In the genomic region with DNA sequence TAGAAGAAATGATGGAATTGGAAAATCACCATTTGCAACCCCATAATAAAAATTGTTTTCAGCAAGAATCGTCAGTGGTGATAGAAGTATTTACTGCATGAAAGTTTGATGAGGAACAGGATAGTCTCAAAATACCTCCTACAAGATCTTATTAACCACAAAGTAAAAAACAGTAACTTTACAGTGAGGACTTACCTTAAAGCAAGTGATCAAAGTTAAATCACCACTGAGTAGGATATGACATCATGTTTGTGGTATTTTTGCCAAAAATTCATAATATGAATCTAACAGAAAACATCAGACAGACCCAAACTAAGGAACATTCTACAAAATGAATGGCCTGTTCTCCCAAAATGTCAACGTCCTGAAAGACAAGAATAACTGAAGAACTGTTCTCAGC, we compare ENCODE assay signal across 22 cellular contexts. TPM values are rescaled to one million over a fixed set of nuclear protein-coding genes. Genes with fewer than 3 reads are reported as not detected.
A peak's percentile ranks its signal among the peaks of the same experiment; 100 is the strongest.
DNase-seq lines count a peak whose midpoint lies in the region; ATAC-seq, FAIRE-seq and TF ChIP-seq lines count a peak whose summit lies in the region.
"Had no signal": no experiment of that assay in that cellular context is flagged by ENCODE, and none has a peak within 500 bp of the region (broad histone marks: within the 10 kb centered on the region; RNA-seq: fewer than 3 reads in every experiment).

No MANE protein-coding gene starts in this region.

- peaks cover 44% of the 10 kb centered on the region for H3K36me3 ChIP-seq in CD4-positive, alpha-beta memory T cell (ENCODE audit: insufficient read depth, low read length)
- peaks cover 68% of the 10 kb centered on the region for H3K36me3 ChIP-seq in K562 (ENCODE audit: control insufficient read depth, insufficient read depth, low read length)

- no peak overlapping the region for H2AFZ ChIP-seq in K562 (ENCODE audit: low read depth, low read length)

- DNase-seq in activated CD4-positive, alpha-beta T cell treated with anti-CD3 and anti-CD28 coated beads for 36 hours, result no peak
- DNase-seq in activated CD4-positive, alpha-beta T cell treated with anti-CD3 and anti-CD28 coated beads for 48 hours, result no peak
- DNase-seq in CD4-positive, alpha-beta memory T cell, result peak in 4 of 5 donors; percentile 24 to 42 (median 32)
- DNase-seq in T-helper 17 cell (no peak), K562 (ENCODE audit: extremely low read depth in 1 of 4, low spot score in 3 of 4) (no peak), NCI-H1417 (lab: John Stamatoyannopoulos, UW) (no peak)
- DNase-seq: activated CD4-positive, CD25-positive, alpha-beta regulatory T cell; DMS153; Karpas-422; kidney glomerular epithelial cell; mammary epithelial cell; NCI-H1048; NCI-H1930; NCI-H226 had no signal

- no peaks in the 10 kb centered on the region for H3K79me2 ChIP-seq in K562 (ENCODE audit: control insufficient read depth, insufficient read depth, low read length)

- ATAC-seq in activated CD4-positive, alpha-beta T cell treated with anti-CD3 and anti-CD28 coated beads for 36 hours, result peak; percentile 66
- ATAC-seq in T-helper 17 cell (peak; percentile 83), K562 (no peak), HG03354 (IDR thresholded peaks at IDR 0.05; ENCODE audit: poor library complexity, severe bottlenecking, unreplicated experiment) (no peak), GM18517 (IDR thresholded peaks at IDR 0.05; ENCODE audit: unreplicated experiment) (no peak)

- H3K4me3 Mint-ChIP-seq in activated CD4-positive, alpha-beta T cell treated with anti-CD3 and anti-CD28 coated beads for 36 hours, result no peak overlapping the region
- H3K4me3 Mint-ChIP-seq in CD4-positive, alpha-beta memory T cell, result peak overlapping the region in 2 of 8 donors; percentile 3 to 55
- H3K4me3 Mint-ChIP-seq in T-helper 17 cell, result no peak overlapping the region

- H3K4me2 ChIP-seq in K562 (ENCODE audit: insufficient read depth, low read length), result no peak overlapping the region

- no peaks in the 10 kb centered on the region for H3K27me3 Mint-ChIP-seq in activated CD4-positive, alpha-beta T cell treated with anti-CD3 and anti-CD28 coated beads for 36 hours
- no peaks in the 10 kb centered on the region for H3K27me3 Mint-ChIP-seq in CD4-positive, alpha-beta memory T cell
- no peaks in the 10 kb centered on the region for H3K27me3 Mint-ChIP-seq in T-helper 17 cell

- intact Hi-C loops in activated CD4-positive, alpha-beta T cell treated with anti-CD3 and anti-CD28 coated beads for 36 hours (cut with DNase I, micrococcal nuclease), result loop anchor here in 1 of 2 experiments (5.0 kb wide), 1 partner anchor 81 kb away; no protein-coding TSS in a partner anchor
- intact Hi-C loops in CD4-positive, alpha-beta memory T cell (cut with micrococcal nuclease), result no loop called here
- intact Hi-C loops in K562 (cut with micrococcal nuclease), result no loop called here

- in situ Hi-C loops in K562 (cut with MboI), result no loop called here

- H3K9me3 Mint-ChIP-seq in activated CD4-positive, alpha-beta T cell treated with anti-CD3 and anti-CD28 coated beads for 36 hours (ENCODE audit: low read depth), result no peaks in the 10 kb centered on the region
- H3K9me3 Mint-ChIP-seq in CD4-positive, alpha-beta memory T cell, result peaks cover 0 to 3% (median 0%) of the 10 kb centered on the region in 8 donors

- no peaks in the 10 kb centered on the region for H3K9me1 ChIP-seq in K562 (ENCODE audit: control insufficient read depth, insufficient read depth, low read length)

- peaks cover 13% of the 10 kb centered on the region for H3K4me1 ChIP-seq in CD4-positive, alpha-beta memory T cell (ENCODE audit: insufficient read depth, low read length)
- no peaks in the 10 kb centered on the region for H3K4me1 ChIP-seq in K562 (replicated peaks in 1 of 2; ENCODE audit: control insufficient read depth in 2 of 2, insufficient read depth in 2 of 2, low read length in 2 of 2)

- peak overlapping the region; percentile 52 for H3K27ac Mint-ChIP-seq in activated CD4-positive, alpha-beta T cell treated with anti-CD3 and anti-CD28 coated beads for 36 hours
- H3K27ac Mint-ChIP-seq in CD4-positive, alpha-beta memory T cell, result peak overlapping the region; percentile 11 to 89 (median 75)
- peak overlapping the region; percentile 53 for H3K27ac Mint-ChIP-seq in T-helper 17 cell

- no peaks in the 10 kb centered on the region for H4K20me1 ChIP-seq in K562 (replicated peaks; ENCODE audit: control insufficient read depth, insufficient read depth, low read length)

- H3K27me3 ChIP-seq in CD4-positive, alpha-beta memory T cell (ENCODE audit: insufficient read depth, low read length), result no peaks in the 10 kb centered on the region
- H3K27me3 ChIP-seq in K562 (ENCODE audit: control insufficient read depth in 2 of 2, insufficient read depth in 2 of 2, low read length in 2 of 2), result no peaks in the 10 kb centered on the region
- H3K27me3 ChIP-seq: BLaER1 treated with 17β-estradiol and CSF1 and Interleukin-3, amounts not matched to agents 10 nM and 100 nM; vagina had no signal

- no peak for TF ChIP-seq POLR2A in K562 (conservative IDR thresholded peaks at IDR 0.05)

- TF ChIP-seq EP300 in K562 (IDR thresholded peaks at IDR 0.05; ENCODE audit: low read length), result no peak

- H3K4me3 ChIP-seq in CD4-positive, alpha-beta memory T cell (ENCODE audit: low read length in 2 of 2), result no peak overlapping the region
- H3K4me3 ChIP-seq in K562, result no peak overlapping the region
- H3K4me3 ChIP-seq: BLaER1 treated with 17β-estradiol and CSF1 and Interleukin-3, amounts not matched to agents 10 nM and 100 nM; coronary artery; vagina had no signal

- TF ChIP-seq RAD21 in K562 (CRISPR knock-in tag; conservative IDR thresholded peaks at IDR 0.05 in 1 of 2, IDR thresholded peaks at IDR 0.05 in 1 of 2), result no peak

- POLR2A ChIA-PET in activated CD4-positive, alpha-beta T cell treated with anti-CD3 and anti-CD28 coated beads for 36 hours (lab: Charles Lee), result no interaction called here
- POLR2A ChIA-PET in CD4-positive, alpha-beta memory T cell (lab: Charles Lee; ENCODE audit: partially characterized antibody), result interaction anchor here (0.5 to 0.6 kb wide), 2 partner anchors 19 to 97 kb away, joined by 3 read pairs; a partner anchor contains a TSS
- POLR2A ChIA-PET in K562 (lab: Yijun Ruan, JAX), result no interaction called here

- 46% methylated on average over 2 of the region's 2 CpGs for WGBS in K562 (ENCODE audit: insufficient coverage, low coverage, missing lambda C conversion rate)

- CTCF ChIA-PET in activated CD4-positive, alpha-beta T cell treated with anti-CD3 and anti-CD28 coated beads for 36 hours (lab: Charles Lee), result interaction anchor here (1.2 kb wide), 1 partner anchor 77 kb away, joined by 4 read pairs; no protein-coding TSS in a partner anchor
- CTCF ChIA-PET in CD4-positive, alpha-beta memory T cell (lab: Charles Lee; ENCODE audit: partially characterized antibody), result interaction anchor here (0.8 to 1.2 kb wide), 2 partner anchors 20 to 312 kb away, joined by 3 to 4 read pairs; no protein-coding TSS in a partner anchor
- CTCF ChIA-PET in K562 (lab: Yijun Ruan, JAX; ENCODE audit: low intra/inter-chr PET ratio), result no interaction called here

- no TSS peak for BruUV-seq in K562 (replicated peaks; lab: Mats Ljungman, UMichigan)

- peaks cover 52% of the 10 kb centered on the region for H3K36me3 Mint-ChIP-seq in activated CD4-positive, alpha-beta T cell treated with anti-CD3 and anti-CD28 coated beads for 36 hours (ENCODE audit: low read depth)
- H3K36me3 Mint-ChIP-seq in CD4-positive, alpha-beta memory T cell, result peaks cover 69 to 71% of the 10 kb centered on the region in 2 donors
- peaks cover 13% of the 10 kb centered on the region for H3K36me3 Mint-ChIP-seq in T-helper 17 cell (ENCODE audit: low read depth)

- no peak overlapping the region for H3K9ac ChIP-seq in K562 (ENCODE audit: insufficient read depth in 1 of 2, low read depth in 2 of 2, low read length in 2 of 2)
- H3K9ac ChIP-seq: BLaER1 treated with 17β-estradiol and CSF1 and Interleukin-3, amounts not matched to agents 10 nM and 100 nM had no signal

- no peak for FAIRE-seq in K562 (lab: Jason Lieb, UNC)
- FAIRE-seq: endometrium, GM12892, H1 had no signal

- H3K27ac ChIP-seq in CD4-positive, alpha-beta memory T cell (ENCODE audit: low read depth, low read length), result no peak overlapping the region
- no peak overlapping the region for H3K27ac ChIP-seq in K562 (ENCODE audit: extremely low read depth, low read depth, low read length)
- H3K27ac ChIP-seq: BLaER1 treated with 17β-estradiol and CSF1 and Interleukin-3, amounts not matched to agents 10 nM and 100 nM; coronary artery; vagina had no signal

- H3K4me1 Mint-ChIP-seq in activated CD4-positive, alpha-beta T cell treated with anti-CD3 and anti-CD28 coated beads for 36 hours, result peaks cover 16% of the 10 kb centered on the region
- H3K4me1 Mint-ChIP-seq in CD4-positive, alpha-beta memory T cell, result peaks cover 12 to 35% (median 24%) of the 10 kb centered on the region in 4 donors
- peaks cover 9% of the 10 kb centered on the region for H3K4me1 Mint-ChIP-seq in T-helper 17 cell

- no peaks in the 10 kb centered on the region for H3K9me3 ChIP-seq in CD4-positive, alpha-beta memory T cell (ENCODE audit: control insufficient read depth in 1 of 2, low read length in 2 of 2)
- no peaks in the 10 kb centered on the region for H3K9me3 ChIP-seq in T-helper 17 cell (ENCODE audit: control insufficient read depth, low read length, poor library complexity, severe bottlenecking)
- H3K9me3 ChIP-seq in K562 (replicated peaks; ENCODE audit: control insufficient read depth, insufficient read depth, low read depth, low read length), result no peaks in the 10 kb centered on the region
- H3K9me3 ChIP-seq: vagina had no signal

- TF ChIP-seq CTCF in K562 (IDR thresholded peaks at IDR 0.05 in 2 of 3, conservative IDR thresholded peaks at IDR 0.05 in 1 of 3; ENCODE audit: insufficient read depth in 2 of 3, low read depth in 1 of 3, low read length in 3 of 3), result no peak

RNA-seq across cellular contexts. Expression of a gene that starts 19.9 kb away (rescaled TPM):
- total RNA-seq in activated CD4-positive, alpha-beta T cell treated with anti-CD3 and anti-CD28 coated beads for 36 hours, result 10 to 100 TPM; 29.0 to 37.6 TPM
- 10 to 100 TPM; 45.2 to 47.1 TPM for total RNA-seq in CD4-positive, alpha-beta memory T cell
- 100 to 1,000 TPM in 1 of 2 donors, 10 to 100 TPM in 1; 94.8 to 106 TPM for polyA plus RNA-seq in CD4-positive, alpha-beta memory T cell
- total RNA-seq in T-helper 17 cell (10 to 100 TPM; 33.9 to 37.0 TPM), K562 (2014; rRNA removed) (29.7 and 46.4 TPM in 2 replicates), K562 (2014; rRNA removed; fragmentation: Illumina TruSeq; extraction: Trizol) (38.6 and 43.3 TPM in 2 replicates), K562 (2015; rRNA removed; fragmentation: Illumina TruSeq; extraction: Trizol) (38.1 and 39.2 TPM in 2 replicates), K562 (2021) (36.7 and 40.5 TPM in 2 replicates)
- 27.7 and 31.2 TPM in 2 replicates for total RNA-seq in K562 (2011; cell fraction: chromatin; rRNA removed; ENCODE audit: low replicate concordance)
- total RNA-seq in K562 (2011; cell fraction: nucleolus; rRNA removed), result 19.8 and 22.0 TPM in 2 replicates
- 25.7 and 26.5 TPM in 2 replicates for total RNA-seq in K562 (2011; cell fraction: nucleoplasm; rRNA removed)
- polyA plus RNA-seq in K562 (2011; rRNA removed) (42.6 and 54.3 TPM in 2 replicates), K562 (2014; fragmentation: Illumina TruSeq; extraction: Trizol) (40.5 and 42.6 TPM in 2 replicates), K562 (2014; fragmentation: Nextera tagmentation; extraction: Ambion mirVana) (10 to 100 TPM; 26.5 to 35.0 TPM), K562 (2014; rRNA removed) (31.0 and 32.7 TPM in 2 replicates)
- polyA plus RNA-seq in K562 (2011; cell fraction: cytosol; rRNA removed), result 13.1 and 32.4 TPM in 2 replicates
- polyA plus RNA-seq in K562 (2011; cell fraction: nucleus; rRNA removed), result 13.0 and 23.1 TPM in 2 replicates
- polyA plus RNA-seq in K562 (2012), result 33.3 and 39.6 TPM in 2 replicates
- polyA minus RNA-seq in K562 (2011; rRNA and poly(A)+ RNA removed), result 79.3 and 92.3 TPM in 2 replicates
- polyA minus RNA-seq in K562 (2011; cell fraction: cytosol; rRNA and poly(A)+ RNA removed), result 16.5 and 25.2 TPM in 2 replicates
- polyA minus RNA-seq in K562 (2011; cell fraction: nucleus; rRNA and poly(A)+ RNA removed), result 17.4 and 25.5 TPM in 2 replicates

RNA-seq across cellular contexts. Expression of a gene that starts 47.5 kb away (rescaled TPM):
- 10 to 100 TPM; 49.1 to 52.1 TPM for total RNA-seq in activated CD4-positive, alpha-beta T cell treated with anti-CD3 and anti-CD28 coated beads for 36 hours
- 10 to 100 TPM; 67.6 to 74.0 TPM for total RNA-seq in CD4-positive, alpha-beta memory T cell
- 100 to 1,000 TPM; 171 to 176 TPM for polyA plus RNA-seq in CD4-positive, alpha-beta memory T cell
- total RNA-seq in T-helper 17 cell (10 to 100 TPM; 27.2 to 42.1 TPM), K562 (2014; rRNA removed) (69.9 and 70.7 TPM in 2 replicates), K562 (2014; rRNA removed; fragmentation: Illumina TruSeq; extraction: Trizol) (92.8 and 95.1 TPM in 2 replicates), K562 (2015; rRNA removed; fragmentation: Illumina TruSeq; extraction: Trizol) (99.5 and 105 TPM in 2 replicates), K562 (2021) (77.0 and 82.0 TPM in 2 replicates)
- 35.8 and 55.6 TPM in 2 replicates for total RNA-seq in K562 (2011; cell fraction: chromatin; rRNA removed; ENCODE audit: low replicate concordance)
- 29.2 and 42.6 TPM in 2 replicates for total RNA-seq in K562 (2011; cell fraction: nucleolus; rRNA removed)
- 66.3 and 86.9 TPM in 2 replicates for total RNA-seq in K562 (2011; cell fraction: nucleoplasm; rRNA removed)
- polyA plus RNA-seq in K562 (2011; rRNA removed) (109 and 112 TPM in 2 replicates), K562 (2014; fragmentation: Illumina TruSeq; extraction: Trizol) (82.0 and 98.7 TPM in 2 replicates), K562 (2014; fragmentation: Nextera tagmentation; extraction: Ambion mirVana) (100 to 1,000 TPM; 255 to 287 TPM), K562 (2014; rRNA removed) (121 and 157 TPM in 2 replicates)
- polyA plus RNA-seq in K562 (2011; cell fraction: cytosol; rRNA removed), result 137 and 139 TPM in 2 replicates
- polyA plus RNA-seq in K562 (2011; cell fraction: nucleus; rRNA removed), result 105 and 159 TPM in 2 replicates
- polyA plus RNA-seq in K562 (2012), result 151 and 161 TPM in 2 replicates
- 30.3 and 34.9 TPM in 2 replicates for polyA minus RNA-seq in K562 (2011; rRNA and poly(A)+ RNA removed)
- 20.8 and 22.8 TPM in 2 replicates for polyA minus RNA-seq in K562 (2011; cell fraction: cytosol; rRNA and poly(A)+ RNA removed)
- 12.7 and 27.3 TPM in 2 replicates for polyA minus RNA-seq in K562 (2011; cell fraction: nucleus; rRNA and poly(A)+ RNA removed)

Comparison
In these comparisons a context has a peak if more than half of its experiments do, and no peak if none do; other contexts are left out.
1. ATAC-seq: peak in activated CD4-positive, alpha-beta T cell treated with anti-CD3 and anti-CD28 coated beads for 36 hours (single experiment) and T-helper 17 cell (single experiment); none in K562 (single experiment), HG03354 (single experiment) and GM18517 (single experiment).
2. DNase-seq: peak in CD4-positive, alpha-beta memory T cell (4 of 5); none in activated CD4-positive, alpha-beta T cell treated with anti-CD3 and anti-CD28 coated beads for 36 hours (single experiment), activated CD4-positive, alpha-beta T cell treated with anti-CD3 and anti-CD28 coated beads for 48 hours (single experiment), T-helper 17 cell (0 of 3), K562 (0 of 4) and NCI-H1417 (0 of 3).
3. Peak in every context shown above with its lines, with median percentiles within 50 percentile points of each other: H3K27ac Mint-ChIP-seq.